24 cellular contexts compared by ENCODE assay signal in the genomic region with DNA sequence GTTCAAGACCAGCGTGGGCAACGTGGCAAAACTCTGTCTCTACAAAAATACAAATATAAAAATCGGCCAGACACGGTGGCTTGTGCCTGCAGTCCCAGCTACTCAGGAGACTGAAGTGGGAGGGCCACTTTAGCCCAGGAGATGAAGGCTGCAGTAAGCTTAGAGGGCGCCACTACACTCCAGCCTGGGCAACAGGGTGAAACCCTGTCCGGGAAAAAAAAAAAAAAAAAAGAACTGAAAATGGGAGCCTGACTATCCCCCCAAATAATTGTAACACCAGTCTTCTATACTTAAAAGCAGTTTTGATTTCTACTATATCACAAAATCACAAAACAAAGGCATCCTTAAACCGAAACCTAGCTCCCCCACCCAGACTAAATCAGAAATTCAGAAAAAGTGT.
A peak's percentile ranks its signal among the peaks of the same experiment; 100 is the strongest.
DNase-seq lines count a peak whose midpoint lies in the region; ATAC-seq and TF ChIP-seq lines count a peak whose summit lies in the region.
"Had no signal": no experiment of that assay in that cellular context is flagged by ENCODE, and none has a peak within 500 bp of the region (broad histone marks: within the 10 kb centered on the region; RNA-seq: fewer than 3 reads in every experiment).

No MANE protein-coding gene starts in this region.

- CTCF ChIA-PET in A673 (lab: Charles Lee) (no interaction called here), HCT116 (lab: Charles Lee) (interaction anchor here (0.7 to 1.8 kb wide), 5 partner anchors 9 to 138 kb away, joined by 3 to 14 read pairs (median 3); no protein-coding TSS in a partner anchor), Panc1 (lab: Charles Lee) (interaction anchor here (0.6 to 0.7 kb wide), 3 partner anchors 182 to 500 kb away, joined by 3 to 5 read pairs (median 3); no protein-coding TSS in a partner anchor), MCF 10A (lab: Yijun Ruan, JAX) (interaction anchor here (0.5 to 1.2 kb wide), 5 partner anchors 24 to 1767 kb away, joined by 3 to 4 read pairs (median 3); no protein-coding TSS in a partner anchor)

- H3K4me3 ChIP-seq in A673 (ENCODE audit: low read depth, low read length, poor library complexity, severe bottlenecking): no peak overlapping the region
- H3K4me3 ChIP-seq in HCT116 (replicated peaks in 1 of 2; ENCODE audit: low read depth in 1 of 2, low read length in 2 of 2): no peak overlapping the region
- H3K4me3 ChIP-seq in Panc1 (ENCODE audit: low read depth in 2 of 2, low read length in 2 of 2): no peak overlapping the region
- no peak overlapping the region for H3K4me3 ChIP-seq in choroid plexus epithelial cell (ENCODE audit: low read depth, low read length)
- H3K4me3 ChIP-seq: BLaER1 treated with 17β-estradiol and CSF1 and Interleukin-3, amounts not matched to agents 10 nM and 100 nM; breast epithelium; hepatocyte; lower lobe of right lung; tibial nerve had no signal

- no peaks in the 10 kb centered on the region for H3K4me1 ChIP-seq in A673 (ENCODE audit: insufficient read depth, low read length, poor library complexity, severe bottlenecking)
- peaks cover 7 to 17% of the 10 kb centered on the region in 2 experiments for H3K4me1 ChIP-seq in HCT116 (ENCODE audit: control insufficient read depth in 1 of 2, insufficient read depth in 2 of 2, low read length in 2 of 2)
- no peaks in the 10 kb centered on the region for H3K4me1 ChIP-seq in Panc1 (ENCODE audit: control insufficient read depth, insufficient read depth, low read length)
- H3K4me1 ChIP-seq: BLaER1 treated with 17β-estradiol and CSF1 and Interleukin-3, amounts not matched to agents 10 nM and 100 nM; breast epithelium; lower lobe of right lung had no signal

- TF ChIP-seq CTCF in A673 (conservative IDR thresholded peaks at IDR 0.05; ENCODE audit: low read depth, low read length) (0 out of 2 replicates have a peak, but pooled peaks have one; percentile 28), HCT116 (IDR thresholded peaks at IDR 0.05 in 2 of 3, conservative IDR thresholded peaks at IDR 0.05 in 1 of 3; ENCODE audit: borderline replicate concordance in 1 of 3, insufficient read depth in 1 of 3, low read depth in 2 of 3, low read length in 2 of 3) (peak in 2 of 3 experiments; percentile 46 to 56; a peak in 4 of 6 replicates), Panc1 (IDR thresholded peaks at IDR 0.05) (peak; percentile 62), choroid plexus epithelial cell (conservative IDR thresholded peaks at IDR 0.05; ENCODE audit: low read depth, low read length) (peak; percentile 25), MCF 10A (IDR thresholded peaks at IDR 0.05; ENCODE audit: unreplicated experiment) (no peak)

- intact Hi-C loops in A673 (cut with micrococcal nuclease; ENCODE audit: unreplicated experiment) (no loop called here), HCT116 (cut with micrococcal nuclease) (loop anchor here (5.0 kb wide), 1 partner anchor 59 kb away; the partner anchor contains the start of gene CDC42BPA), Panc1 (cut with micrococcal nuclease; ENCODE audit: unreplicated experiment) (no loop called here), MCF 10A (cut with micrococcal nuclease) (no loop called here)

- no peak for TF ChIP-seq RAD21 in HCT116 (IDR thresholded peaks at IDR 0.05; ENCODE audit: low read depth)

- in situ Hi-C loops in Panc1 (cut with HindIII; ENCODE audit: low pct_unique_long_range_greater_than_20kb, low sequenced_read_pairs): no loop called here

- H3K9me3 Mint-ChIP-seq in MCF 10A (ENCODE audit: unreplicated experiment): peaks cover 3% of the 10 kb centered on the region
- H3K9me3 Mint-ChIP-seq: activated naive CD4-positive, alpha-beta T cell treated with anti-CD3 and anti-CD28 coated beads, Interleukin-2, amount 50 U/mL, for 72 hours; natural killer cell had no signal

- POLR2A ChIA-PET in A673 (lab: Charles Lee; ENCODE audit: low non-redundant PET) (no interaction called here), HCT116 (lab: Charles Lee) (interaction anchor here (0.8 kb wide), 1 partner anchor 16 kb away, joined by 4 read pairs; no protein-coding TSS in a partner anchor), Panc1 (lab: Charles Lee) (interaction anchor here (0.6 kb wide), 1 partner anchor 9 kb away, joined by 6 read pairs; no protein-coding TSS in a partner anchor), MCF 10A (lab: Yijun Ruan, JAX) (interaction anchor here (0.6 to 2.5 kb wide), 5 partner anchors 14 to 319 kb away, joined by 3 to 7 read pairs (median 3); no protein-coding TSS in a partner anchor)

- H3K9me3 ChIP-seq in A673 (ENCODE audit: low read depth, low read length, poor library complexity, severe bottlenecking) (no peaks in the 10 kb centered on the region), HCT116 (ENCODE audit: control insufficient read depth in 1 of 2, insufficient read depth in 1 of 2, low read depth in 1 of 2, low read length in 2 of 2) (no peaks in the 10 kb centered on the region), Panc1 (ENCODE audit: control insufficient read depth, insufficient read depth, low read depth, low read length) (no peaks in the 10 kb centered on the region)
- H3K9me3 ChIP-seq: BLaER1 treated with 17β-estradiol and CSF1 and Interleukin-3, amounts not matched to agents 10 nM and 100 nM; breast epithelium; lower lobe of right lung; tibial nerve had no signal

- no peak overlapping the region for H3K9ac ChIP-seq in HCT116 (ENCODE audit: low read length)
- H3K9ac ChIP-seq: BLaER1 treated with 17β-estradiol and CSF1 and Interleukin-3, amounts not matched to agents 10 nM and 100 nM had no signal

- H3K36me3 Mint-ChIP-seq in MCF 10A (ENCODE audit: insufficient read depth, unreplicated experiment): peaks cover 12% of the 10 kb centered on the region
- H3K36me3 Mint-ChIP-seq: activated naive CD4-positive, alpha-beta T cell treated with anti-CD3 and anti-CD28 coated beads, Interleukin-2, amount 50 U/mL, for 72 hours; natural killer cell had no signal

- no peaks in the 10 kb centered on the region for H3K27me3 Mint-ChIP-seq in MCF 10A (ENCODE audit: insufficient read depth, unreplicated experiment)

- ATAC-seq in HCT116: peak; percentile 97
- peak; percentile 65; the same call in 1 of the 2 replicates for ATAC-seq in Panc1
- ATAC-seq in GM21717 (IDR thresholded peaks at IDR 0.05; ENCODE audit: unreplicated experiment): no peak
- ATAC-seq: activated naive CD4-positive, alpha-beta T cell treated with anti-CD3 and anti-CD28 coated beads, Interleukin-2, amount 50 U/mL, for 72 hours; lower lobe of right lung; natural killer cell had no signal

- no TSS peak for BruUV-seq in A673 (replicated peaks; lab: Mats Ljungman, UMichigan)
- no TSS peak for BruUV-seq in HCT116 (replicated peaks; lab: Mats Ljungman, UMichigan)
- no TSS peak for BruUV-seq in Panc1 (replicated peaks; lab: Mats Ljungman, UMichigan)
- BruUV-seq in MCF 10A (replicated peaks; lab: Mats Ljungman, UMichigan): no TSS peak

- peak overlapping the region; percentile 48 for H3K4me2 ChIP-seq in HCT116 (ENCODE audit: low read length)
- H3K4me2 ChIP-seq: BLaER1 treated with 17β-estradiol and CSF1 and Interleukin-3, amounts not matched to agents 10 nM and 100 nM; hepatocyte had no signal

- no peak overlapping the region for H2AFZ ChIP-seq in HCT116 (ENCODE audit: low read depth, low read length, poor library complexity, severe bottlenecking)
- H2AFZ ChIP-seq: hepatocyte had no signal

- no peaks in the 10 kb centered on the region for H3K9me2 ChIP-seq in HCT116 (ENCODE audit: insufficient read depth)

- TF ChIP-seq POLR2A in HCT116 (IDR thresholded peaks at IDR 0.05; ENCODE audit: borderline replicate concordance, extremely low read depth, insufficient read depth, insufficient read length): no peak

- H3K27ac ChIP-seq in A673 (ENCODE audit: low read depth, low read length, poor library complexity, severe bottlenecking): no peak overlapping the region
- H3K27ac ChIP-seq in HCT116 (ENCODE audit: low read depth, low read length): no peak overlapping the region
- no peak overlapping the region for H3K27ac ChIP-seq in Panc1 (ENCODE audit: low read length)
- H3K27ac ChIP-seq: BLaER1 treated with 17β-estradiol and CSF1 and Interleukin-3, amounts not matched to agents 10 nM and 100 nM; breast epithelium; hepatocyte; lower lobe of right lung; tibial nerve had no signal

- H3K27me3 ChIP-seq in A673 (replicated peaks; ENCODE audit: insufficient read depth, low read depth, low read length, poor library complexity): no peaks in the 10 kb centered on the region
- no peaks in the 10 kb centered on the region for H3K27me3 ChIP-seq in HCT116 (ENCODE audit: insufficient read depth, low read length)
- H3K27me3 ChIP-seq in Panc1 (ENCODE audit: control insufficient read depth, insufficient read depth, low read length): no peaks in the 10 kb centered on the region
- H3K27me3 ChIP-seq: BLaER1 treated with 17β-estradiol and CSF1 and Interleukin-3, amounts not matched to agents 10 nM and 100 nM; breast epithelium; hepatocyte; tibial nerve had no signal

- H3K27ac Mint-ChIP-seq in MCF 10A (ENCODE audit: low read depth, unreplicated experiment): no peak overlapping the region
- H3K27ac Mint-ChIP-seq: activated naive CD4-positive, alpha-beta T cell treated with anti-CD3 and anti-CD28 coated beads, Interleukin-2, amount 50 U/mL, for 72 hours; natural killer cell had no signal

- peaks cover 91% of the 10 kb centered on the region for H3K79me2 ChIP-seq in HCT116 (ENCODE audit: insufficient read depth, low read length)

- no peak for DNase-seq in A673 (ENCODE audit: low spot score)
- DNase-seq in HCT116 (ENCODE audit: low read depth, low spot score): no peak
- no peak for DNase-seq in Panc1 (ENCODE audit: low read depth, low spot score)
- no peak for DNase-seq in choroid plexus epithelial cell (ENCODE audit: low read depth)
- DNase-seq in mucosa of gallbladder (ENCODE audit: low spot score): no peak
- no peak for DNase-seq in NK-92 (lab: John Stamatoyannopoulos, UW; ENCODE audit: unreplicated experiment)
- DNase-seq in MCF 10A (ENCODE audit: unreplicated experiment): no peak
- DNase-seq: activated CD4-positive, alpha-beta T cell treated with anti-CD3 and anti-CD28 coated beads for 4 hours; amygdala; DMS79 treated with DMSO at 0.1 percent for 48 hours; lower lobe of right lung; natural killer cell; NCI-H1436 treated with DMSO at 0.1 percent for 48 hours; NCI-H2107; NCI-H345; NCI-H774; occipital lobe; stimulated activated CD4-positive, alpha-beta T cell treated with anti-CD3 and anti-CD28 coated beads, Interleukin-4, amount 100 ng/mL, for 24 hours had no signal

- RAD21 ChIA-PET in HCT116 (lab: Charles Lee; ENCODE audit: low non-redundant PET in 1 of 2, low total read pairs in 2 of 2, uncharacterized antibody in 2 of 2, unreplicated experiment in 2 of 2): no interaction called here

- H3K36me3 ChIP-seq in A673 (ENCODE audit: insufficient read depth, low read length, poor library complexity, severe bottlenecking) (no peaks in the 10 kb centered on the region), HCT116 (ENCODE audit: control insufficient read depth in 1 of 2, insufficient read depth in 2 of 2, low read length in 2 of 2) (no peaks in the 10 kb centered on the region), Panc1 (ENCODE audit: control insufficient read depth, insufficient read depth, low read length) (no peaks in the 10 kb centered on the region)
- H3K36me3 ChIP-seq: BLaER1 treated with 17β-estradiol and CSF1 and Interleukin-3, amounts not matched to agents 10 nM and 100 nM; breast epithelium; lower lobe of right lung had no signal

- peaks cover 3% of the 10 kb centered on the region; the same call in 1 of the 2 replicates for H4K20me1 ChIP-seq in HCT116 (ENCODE audit: insufficient read depth)

- H3K4me3 Mint-ChIP-seq in MCF 10A (ENCODE audit: unreplicated experiment): no peak overlapping the region
- H3K4me3 Mint-ChIP-seq: natural killer cell had no signal

- peaks cover 31% of the 10 kb centered on the region for H3K4me1 Mint-ChIP-seq in MCF 10A (ENCODE audit: insufficient read depth, unreplicated experiment)
- H3K4me1 Mint-ChIP-seq: natural killer cell had no signal
